28 cellular contexts compared by ENCODE assay signal in the genomic region with DNA sequence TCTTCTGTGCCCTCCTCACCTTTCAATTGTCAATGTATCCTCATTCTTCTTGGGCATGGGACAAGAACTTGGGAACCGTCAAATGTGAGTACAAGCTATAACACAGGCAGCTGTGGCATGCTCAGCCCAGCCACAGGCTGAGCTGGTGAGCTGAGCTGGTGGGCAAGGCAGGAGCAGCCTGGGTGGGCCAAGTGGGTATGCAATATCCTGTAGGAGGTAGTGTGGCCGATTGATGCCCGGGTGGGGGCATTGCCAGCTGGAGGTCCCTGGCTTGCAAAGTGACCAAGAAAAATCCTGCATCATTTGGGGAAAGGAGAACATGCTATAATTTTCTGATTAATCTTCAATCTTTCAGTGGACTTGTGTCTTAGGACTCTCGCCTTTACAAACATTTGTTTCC.
"Had no signal": no experiment of that assay in that cellular context is flagged by ENCODE, and none has a peak within 500 bp of the region (broad histone marks: within the 10 kb centered on the region; RNA-seq: fewer than 3 reads in every experiment).

No MANE protein-coding gene starts in this region.

- H3K4me3 Mint-ChIP-seq: activated CD8-positive, alpha-beta T cell treated with anti-CD3 and anti-CD28 coated beads for 36 hours; activated naive CD8-positive, alpha-beta T cell treated with anti-CD3 and anti-CD28 coated beads, Interleukin-2, amount 10 ng/mL, durations not matched to agents 7 days and 5 days; activated T-cell treated with anti-CD3 and anti-CD28 coated beads, Interleukin-2, amount 50 U/mL, for 72 hours; T-helper 1 cell treated with Interleukin-12 subunit alpha and Interleukin-12 subunit beta and Interleukin-4 antibody, amounts not matched to agents 30 μg/mL and 1 μg/mL, for 36 hours had no signal

- FAIRE-seq: K562 had no signal

- H3K4me1 Mint-ChIP-seq: activated naive CD8-positive, alpha-beta T cell treated with anti-CD3 and anti-CD28 coated beads, Interleukin-2, amount 10 ng/mL, durations not matched to agents 7 days and 5 days had no signal

- H3K27ac ChIP-seq: adrenal gland, ascending aorta, body of pancreas, RWPE1 had no signal

- H3K4me3 ChIP-seq: adrenal gland, ascending aorta, body of pancreas, K562 had no signal

- H3K36me3 ChIP-seq: adrenal gland, ascending aorta had no signal

- H3K27ac Mint-ChIP-seq: activated CD8-positive, alpha-beta T cell treated with anti-CD3 and anti-CD28 coated beads for 36 hours; activated naive CD8-positive, alpha-beta T cell treated with anti-CD3 and anti-CD28 coated beads, Interleukin-2, amount 10 ng/mL, durations not matched to agents 7 days and 5 days; activated T-cell treated with anti-CD3 and anti-CD28 coated beads, Interleukin-2, amount 50 U/mL, for 72 hours; activated T-helper 2 cell treated with anti-CD3 and anti-CD28 coated beads, Interferon-gamma antibody, Interleukin-2, Interleukin-4, amounts not matched to agents 10 μg/mL and 5 μg/mL and 100 μg/mL, durations not matched to agents 14 hours and 24 hours and 36 hours; T-helper 1 cell treated with Interleukin-12 subunit alpha and Interleukin-12 subunit beta and Interleukin-4 antibody, amounts not matched to agents 30 μg/mL and 1 μg/mL, for 36 hours had no signal

- H3K27me3 ChIP-seq: adrenal gland, ascending aorta, body of pancreas had no signal

- H3K9me3 ChIP-seq: ascending aorta, body of pancreas had no signal

- H3K9me3 Mint-ChIP-seq: activated naive CD8-positive, alpha-beta T cell treated with anti-CD3 and anti-CD28 coated beads, Interleukin-2, amount 10 ng/mL, durations not matched to agents 7 days and 5 days had no signal

- H3K27me3 Mint-ChIP-seq: activated CD8-positive, alpha-beta T cell treated with anti-CD3 and anti-CD28 coated beads for 36 hours; activated naive CD8-positive, alpha-beta T cell treated with anti-CD3 and anti-CD28 coated beads, Interleukin-2, amount 10 ng/mL, durations not matched to agents 7 days and 5 days had no signal

- H3K36me3 Mint-ChIP-seq: activated naive CD8-positive, alpha-beta T cell treated with anti-CD3 and anti-CD28 coated beads, Interleukin-2, amount 10 ng/mL, durations not matched to agents 7 days and 5 days had no signal

- ATAC-seq: activated CD4-positive, CD25-positive, alpha-beta regulatory T cell treated with anti-CD3 and anti-CD28 coated beads, Interleukin-2, amount 50 U/mL, for 24 hours; activated CD8-positive, alpha-beta T cell treated with anti-CD3 and anti-CD28 coated beads for 36 hours; activated T-cell treated with anti-CD3 and anti-CD28 coated beads, Interleukin-2, amount 50 U/mL, for 72 hours; body of pancreas; K562; Panc1 had no signal

- H3K4me1 ChIP-seq: adrenal gland, ascending aorta, body of pancreas had no signal

- DNase-seq: activated CD4-positive, alpha-beta T cell treated with anti-CD3 and anti-CD28 coated beads for 4 hours; activated CD8-positive, alpha-beta memory T cell treated with anti-CD3 and anti-CD28 coated beads, Interleukin-2, amount 50 U/mL, for 4 hours; activated CD8-positive, alpha-beta T cell treated with anti-CD3 and anti-CD28 coated beads for 36 hours; activated gamma-delta T cell treated with Interleukin-2 at 50 U/mL for 16 hours; activated naive CD4-positive, alpha-beta T cell treated with anti-CD3 and anti-CD28 coated beads, Interleukin-2, amount 50 U/mL, for 16 hours; activated naive CD8-positive, alpha-beta T cell treated with anti-CD3 and anti-CD28 coated beads, Interleukin-2, amount 10 ng/mL, durations not matched to agents 7 days and 5 days; activated T-cell treated with anti-CD3 and anti-CD28 coated beads, Interleukin-2, amount 50 U/mL, for 72 hours; adrenal gland; body of pancreas; central memory CD4-positive, alpha-beta T cell; Karpas-422; NCI-H1048; NCI-H146; NCI-H187 treated with DMSO at 0.1 percent for 48 hours; NCI-H2081 treated with DMSO at 0.1 percent for 48 hours; NCI-H2171; NCI-H345; NCI-H510A; NCI-H526 treated with DMSO at 0.1 percent for 48 hours; NCI-H82; SHP77 had no signal
